Comparison of ENCODE assay signal across 16 cellular contexts in the genomic region with DNA sequence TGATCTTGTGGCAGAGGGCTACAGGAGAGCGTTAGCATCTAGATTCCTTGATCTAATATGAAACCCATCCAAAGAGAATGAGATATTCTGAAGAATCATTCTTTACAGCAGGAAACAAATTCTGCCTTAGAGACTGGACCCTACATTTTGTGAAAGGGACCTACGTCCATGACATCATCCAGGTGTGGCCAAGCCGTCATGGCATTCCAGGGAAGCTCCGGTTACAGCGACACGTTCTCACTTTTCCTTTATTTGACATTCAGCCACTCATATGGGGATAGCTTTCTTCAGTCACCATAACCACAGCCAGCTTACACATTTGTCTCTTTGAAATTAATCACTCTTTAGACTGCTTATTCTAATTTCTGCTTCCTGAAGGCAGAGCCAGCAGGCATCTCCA.
DNase-seq lines count a peak whose midpoint lies in the region; ATAC-seq, FAIRE-seq and TF ChIP-seq lines count a peak whose summit lies in the region.
"Had no signal": no experiment of that assay in that cellular context is flagged by ENCODE, and none has a peak within 500 bp of the region (broad histone marks: within the 10 kb centered on the region; RNA-seq: fewer than 3 reads in every experiment).

No MANE protein-coding gene starts in this region.

- H3K4me3 Mint-ChIP-seq in CD14-positive monocyte (peak overlapping the region in 1 of 2 donors; percentile 64), neural progenitor cell (no peak overlapping the region)

- no peak overlapping the region for H3K4me2 ChIP-seq in neural progenitor cell

- no peak overlapping the region for H2AFZ ChIP-seq in neural progenitor cell (replicated peaks)

- no peak overlapping the region for H3K9ac ChIP-seq in SK-N-MC (ENCODE audit: insufficient read length)
- H3K9ac ChIP-seq in neural progenitor cell: no peak overlapping the region

- no peaks in the 10 kb centered on the region for H4K20me1 ChIP-seq in neural progenitor cell (ENCODE audit: low read depth)

- no peaks in the 10 kb centered on the region for H3K79me2 ChIP-seq in neural progenitor cell (ENCODE audit: low read depth)

- intact Hi-C loops in CD14-positive monocyte (cut with micrococcal nuclease): no loop called here
- intact Hi-C loops in pancreas (cut with DNase I): no loop called here

- H3K27ac ChIP-seq in SK-N-MC (no peak overlapping the region), neural progenitor cell (no peak overlapping the region), pancreas (no peak overlapping the region)
- H3K27ac ChIP-seq: HL-60, RWPE1 had no signal

- peak overlapping the region; percentile 32; the same call in 1 of the 2 replicates for H3K4me3 ChIP-seq in SK-N-MC
- H3K4me3 ChIP-seq in neural progenitor cell: no peak overlapping the region
- H3K4me3 ChIP-seq in pancreas: no peak overlapping the region
- H3K4me3 ChIP-seq: HAP-1 had no signal

- TF ChIP-seq CTCF in CD14-positive monocyte (IDR thresholded peaks at IDR 0.05) (no peak), neural progenitor cell (IDR thresholded peaks at IDR 0.05) (no peak), pancreas (IDR thresholded peaks at IDR 0.05) (no peak)

- H3K9me3 ChIP-seq in SK-N-MC (ENCODE audit: low read depth, low read length) (no peaks in the 10 kb centered on the region), neural progenitor cell (ENCODE audit: low read depth) (no peaks in the 10 kb centered on the region), pancreas (no peaks in the 10 kb centered on the region)
- H3K9me3 ChIP-seq: HAP-1 had no signal

- WGBS in pancreas, 2 donors: 54 to 57% methylated on average over 6 of the region's 6 CpGs

- no peaks in the 10 kb centered on the region for H3F3A ChIP-seq in neural progenitor cell (ENCODE audit: low read depth)

- no peak for FAIRE-seq in pancreas (lab: Jason Lieb, UNC)
- FAIRE-seq: HTR-8/SVneo had no signal

- H3K27me3 ChIP-seq in neural progenitor cell (no peaks in the 10 kb centered on the region), pancreas (peaks cover 0 to 5% (median 0%) of the 10 kb centered on the region in 4 donors)

- peaks cover 3% of the 10 kb centered on the region for H3K4me1 ChIP-seq in neural progenitor cell
- no peaks in the 10 kb centered on the region for H3K4me1 ChIP-seq in pancreas
- H3K4me1 ChIP-seq: HAP-1 had no signal

- peaks cover 0 to 3% (median 0%) of the 10 kb centered on the region in 7 donors for H3K9me3 Mint-ChIP-seq in CD14-positive monocyte
- peaks cover 5% of the 10 kb centered on the region for H3K9me3 Mint-ChIP-seq in neural progenitor cell

- H3K27ac Mint-ChIP-seq in CD14-positive monocyte (peak overlapping the region; percentile 79 to 94 (median 84)), neural progenitor cell (peak overlapping the region; percentile 42)

- H3K36me3 Mint-ChIP-seq in CD14-positive monocyte (no peaks in the 10 kb centered on the region), neural progenitor cell (no peaks in the 10 kb centered on the region)

- peaks cover 22% of the 10 kb centered on the region for H3K4me1 Mint-ChIP-seq in CD14-positive monocyte
- peaks cover 12% of the 10 kb centered on the region for H3K4me1 Mint-ChIP-seq in neural progenitor cell

- no peak for ATAC-seq in pancreas
- no peak for ATAC-seq in HG03280 (IDR thresholded peaks at IDR 0.05; ENCODE audit: unreplicated experiment)
- ATAC-seq: PC-3 had no signal

- H3K36me3 ChIP-seq in SK-N-MC (ENCODE audit: insufficient read depth, low read length) (no peaks in the 10 kb centered on the region), neural progenitor cell (no peaks in the 10 kb centered on the region), pancreas (no peaks in the 10 kb centered on the region)
- H3K36me3 ChIP-seq: HAP-1 had no signal

- DNase-seq in CD14-positive monocyte (ENCODE audit: low spot score) (no peak), NCI-H2029 (lab: John Stamatoyannopoulos, UW) (peak; percentile 62), SK-N-MC (ENCODE audit: low read depth, low spot score) (no peak), neural progenitor cell (ENCODE audit: low spot score) (no peak), pancreas (no peak), NCI-H146 (lab: John Stamatoyannopoulos, UW) (no peak)
- DNase-seq: C1 segment of cervical spinal cord, NCI-H1105, NCI-H187, NCI-H526 treated with DMSO at 0.1 percent for 48 hours, PC-3 had no signal

- peaks cover 0 to 3% (median 2%) of the 10 kb centered on the region in 3 donors for H3K27me3 Mint-ChIP-seq in CD14-positive monocyte (ENCODE audit: low read depth in 3 of 3)
- no peaks in the 10 kb centered on the region for H3K27me3 Mint-ChIP-seq in neural progenitor cell (ENCODE audit: insufficient read depth, low read depth)
